18 cellular contexts compared by ENCODE assay signal in the genomic region with DNA sequence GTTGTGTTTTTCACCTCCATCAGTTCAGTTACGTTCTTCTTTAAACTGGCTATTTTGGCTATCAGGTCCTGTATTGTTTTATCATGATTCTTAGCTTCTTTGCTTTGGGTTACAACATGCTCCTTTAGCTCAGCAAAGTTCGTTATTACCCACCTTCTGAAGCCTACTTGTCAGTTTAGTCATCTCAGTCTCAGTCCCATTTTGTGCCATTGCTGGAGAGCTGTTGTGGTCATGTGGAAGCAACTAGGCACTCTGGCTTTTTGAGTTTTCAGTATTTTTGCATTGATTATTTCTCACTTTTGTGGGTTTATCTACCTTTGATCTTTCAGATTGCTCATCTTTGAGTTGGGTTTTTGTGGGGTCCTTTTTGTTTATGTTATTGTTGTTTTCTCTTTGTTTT.
"Had no signal": no experiment of that assay in that cellular context is flagged by ENCODE, and none has a peak within 500 bp of the region (broad histone marks: within the 10 kb centered on the region; RNA-seq: fewer than 3 reads in every experiment).

No MANE protein-coding gene starts in this region.

- H3K4me1 Mint-ChIP-seq: activated naive CD4-positive, alpha-beta T cell treated with anti-CD3 and anti-CD28 coated beads, Interleukin-2, amount 50 U/mL, for 24 hours had no signal

- H3K4me3 ChIP-seq: hepatocyte, lung, psoas muscle, SJCRH30 had no signal

- H3K36me3 Mint-ChIP-seq: activated naive CD4-positive, alpha-beta T cell treated with anti-CD3 and anti-CD28 coated beads, Interleukin-2, amount 50 U/mL, for 24 hours had no signal

- H3K27me3 ChIP-seq: hepatocyte, SJCRH30 had no signal

- H3K36me3 ChIP-seq: SJCRH30, WERI-Rb-1 had no signal

- H3K27me3 Mint-ChIP-seq: dendritic cell treated with granulocyte-macrophage colony-stimulating factor and Interleukin-4, amounts not matched to agents 40 ng/mL and 50 ng/mL, for 4 days had no signal

- DNase-seq: activated CD4-positive, alpha-beta T cell treated with anti-CD3 and anti-CD28 coated beads for 1 hour; activated CD8-positive, alpha-beta memory T cell treated with anti-CD3 and anti-CD28 coated beads, Interleukin-2, amount 50 U/mL, for 4 hours; activated CD8-positive, alpha-beta T cell treated with anti-CD3 and anti-CD28 coated beads, Interleukin-2, amount 10 ng/mL, durations not matched to agents 7 days and 5 days; activated gamma-delta T cell; activated T-cell treated with anti-CD3 and anti-CD28 coated beads, Interleukin-2, amount 50 U/mL, for 48 hours; effector memory CD4-positive, alpha-beta T cell; left colon; occipital lobe; psoas muscle; SJCRH30; stimulated activated CD4-positive, alpha-beta T cell treated with anti-CD3 and anti-CD28 coated beads, Interleukin-2, amount 100 ng/mL, for 48 hours; WERI-Rb-1 had no signal

- H3K9me3 ChIP-seq: psoas muscle, SJCRH30 had no signal

- H3K4me1 ChIP-seq: psoas muscle had no signal

- H3K27ac ChIP-seq: epithelial cell of prostate, hepatocyte, psoas muscle, SJCRH30, WERI-Rb-1 had no signal

- H3K4me3 Mint-ChIP-seq: activated CD8-positive, alpha-beta T cell treated with anti-CD3 and anti-CD28 coated beads, Interleukin-2, amount 10 ng/mL, durations not matched to agents 7 days and 5 days; activated naive CD4-positive, alpha-beta T cell treated with anti-CD3 and anti-CD28 coated beads, Interleukin-2, amount 50 U/mL, for 24 hours; dendritic cell treated with granulocyte-macrophage colony-stimulating factor and Interleukin-4, amounts not matched to agents 40 ng/mL and 50 ng/mL, for 4 days; T-helper 1 cell treated with Interleukin-12 subunit alpha and Interleukin-12 subunit beta and Interleukin-4 antibody, amounts not matched to agents 30 μg/mL and 1 μg/mL, for 36 hours had no signal

- ATAC-seq: activated CD8-positive, alpha-beta T cell treated with anti-CD3 and anti-CD28 coated beads, Interleukin-2, amount 10 ng/mL, durations not matched to agents 7 days and 5 days; left colon; psoas muscle had no signal

- H3K27ac Mint-ChIP-seq: activated CD8-positive, alpha-beta T cell treated with anti-CD3 and anti-CD28 coated beads, Interleukin-2, amount 10 ng/mL, durations not matched to agents 7 days and 5 days; activated naive CD4-positive, alpha-beta T cell treated with anti-CD3 and anti-CD28 coated beads, Interleukin-2, amount 50 U/mL, for 24 hours; dendritic cell treated with granulocyte-macrophage colony-stimulating factor and Interleukin-4, amounts not matched to agents 40 ng/mL and 50 ng/mL, for 4 days; T-helper 1 cell treated with Interleukin-12 subunit alpha and Interleukin-12 subunit beta and Interleukin-4 antibody, amounts not matched to agents 30 μg/mL and 1 μg/mL, for 36 hours had no signal
